In genomic region chr22:46679711-46680269, GRCh38 we compare ENCODE assay signal across 21 cellular contexts.
"Had no signal": no experiment of that assay in that cellular context is flagged by ENCODE, and none has a peak within 500 bp of the region (broad histone marks: within the 10 kb centered on the region; RNA-seq: fewer than 3 reads in every experiment).

No MANE protein-coding gene starts in this region.

- H3K9me3 Mint-ChIP-seq: activated naive CD4-positive, alpha-beta T cell treated with anti-CD3 and anti-CD28 coated beads, Interleukin-2, amount 50 U/mL, for 72 hours; activated T-helper 1 cell treated with anti-CD3 and anti-CD28 coated beads, Interleukin-12 subunit alpha, Interleukin-12 subunit beta, Interleukin-2, Interleukin-4 antibody, amounts not matched to agents 30 ng/mL and 10 ng/mL and 1 ng/mL, durations not matched to agents 14 hours and 24 hours and 36 hours; effector memory CD8-positive, alpha-beta T cell; immature natural killer cell; natural killer cell; T-helper 2 cell treated with Interferon-gamma antibody and Interleukin-4, amounts not matched to agents 5 μg/mL and 100 μg/mL, for 36 hours; WTC11 had no signal

- H3K27ac Mint-ChIP-seq: activated CD4-positive, alpha-beta T cell treated with anti-CD3 and anti-CD28 coated beads for 36 hours; activated naive CD4-positive, alpha-beta T cell treated with anti-CD3 and anti-CD28 coated beads, Interleukin-2, amount 50 U/mL, for 72 hours; activated T-helper 1 cell treated with anti-CD3 and anti-CD28 coated beads, Interleukin-12 subunit alpha, Interleukin-12 subunit beta, Interleukin-2, Interleukin-4 antibody, amounts not matched to agents 30 ng/mL and 10 ng/mL and 1 ng/mL, durations not matched to agents 14 hours and 24 hours and 36 hours; immature natural killer cell; natural killer cell; T-helper 2 cell treated with Interferon-gamma antibody and Interleukin-4, amounts not matched to agents 5 μg/mL and 100 μg/mL, for 36 hours; WTC11 had no signal

- DNase-seq: activated CD4-positive, alpha-beta T cell treated with anti-CD3 and anti-CD28 coated beads for 36 hours; activated CD4-positive, alpha-beta T cell treated with anti-CD3 and anti-CD28 coated beads, Interleukin-2, amount 50 U/mL, for 48 hours; activated gamma-delta T cell treated with Interleukin-2 at 50 U/mL for 16 hours; amniotic stem cell; effector memory CD8-positive, alpha-beta T cell; gastrocnemius medialis; heart left ventricle; immature natural killer cell; kidney glomerular epithelial cell; natural killer cell; stimulated activated CD4-positive, alpha-beta T cell treated with anti-CD3 and anti-CD28 coated beads, Interleukin-12 subunit alpha, Interleukin-12 subunit beta, amount 100 ng/mL, for 4 hours; stimulated activated CD4-positive, alpha-beta T cell treated with anti-CD3 and anti-CD28 coated beads, Interleukin-1b, Interleukin-23, amount 100 ng/mL, for 48 hours; stimulated activated CD8-positive, alpha-beta memory T cell treated with anti-CD3 and anti-CD28 coated beads, Interleukin-4, amount 100 ng/mL, for 48 hours; stimulated activated naive CD8-positive, alpha-beta T cell treated with anti-CD3 and anti-CD28 coated beads, Interleukin-15, Interleukin-2, amounts not matched to agents 100 U/mL and 50 U/mL, for 24 hours; substantia nigra had no signal

- H3K4me3 Mint-ChIP-seq: activated CD4-positive, alpha-beta T cell treated with anti-CD3 and anti-CD28 coated beads for 36 hours; activated T-helper 1 cell treated with anti-CD3 and anti-CD28 coated beads, Interleukin-12 subunit alpha, Interleukin-12 subunit beta, Interleukin-2, Interleukin-4 antibody, amounts not matched to agents 30 ng/mL and 10 ng/mL and 1 ng/mL, durations not matched to agents 14 hours and 24 hours and 36 hours; effector memory CD8-positive, alpha-beta T cell; immature natural killer cell; natural killer cell; T-helper 2 cell treated with Interferon-gamma antibody and Interleukin-4, amounts not matched to agents 5 μg/mL and 100 μg/mL, for 36 hours; WTC11 had no signal

- H3K27me3 ChIP-seq: cardiac muscle cell, gastrocnemius medialis, heart left ventricle, tibial nerve had no signal

- H3K9me3 ChIP-seq: gastrocnemius medialis, heart left ventricle, tibial nerve had no signal

- H3K4me3 ChIP-seq: cardiac muscle cell, gastrocnemius medialis, heart left ventricle, tibial nerve had no signal

- H3K36me3 Mint-ChIP-seq: immature natural killer cell, natural killer cell, WTC11 had no signal

- ATAC-seq: activated CD4-positive, alpha-beta T cell treated with anti-CD3 and anti-CD28 coated beads for 36 hours; activated naive CD4-positive, alpha-beta T cell treated with anti-CD3 and anti-CD28 coated beads, Interleukin-2, amount 50 U/mL, for 72 hours; effector memory CD8-positive, alpha-beta T cell; gastrocnemius medialis; heart left ventricle; natural killer cell; stimulated activated naive CD8-positive, alpha-beta T cell treated with anti-CD3 and anti-CD28 coated beads, Interleukin-15, Interleukin-2, amounts not matched to agents 100 U/mL and 50 U/mL, for 24 hours; WTC11 had no signal

- H3K36me3 ChIP-seq: cardiac muscle cell had no signal

- H3K27ac ChIP-seq: cardiac muscle cell had no signal
